In genomic region chr11:128627666-128628342, GRCh38 we compare ENCODE assay signal across 9 cellular contexts. TPM values are rescaled to one million over a fixed set of nuclear protein-coding genes. Genes with fewer than 3 reads are reported as not detected.
A peak's percentile ranks its signal among the peaks of the same experiment; 100 is the strongest.
DNase-seq lines count a peak whose midpoint lies in the region; ATAC-seq and TF ChIP-seq lines count a peak whose summit lies in the region.
"Had no signal": no experiment of that assay in that cellular context is flagged by ENCODE, and none has a peak within 500 bp of the region (broad histone marks: within the 10 kb centered on the region; RNA-seq: fewer than 3 reads in every experiment).

No MANE protein-coding gene starts in this region.

- no peaks in the 10 kb centered on the region for H3K27me3 Mint-ChIP-seq in activated CD4-positive, alpha-beta T cell treated with anti-CD3 and anti-CD28 coated beads, Interleukin-2, amount 10 ng/mL, durations not matched to agents 7 days and 5 days
- H3K27me3 Mint-ChIP-seq in activated naive CD4-positive, alpha-beta T cell treated with anti-CD3 and anti-CD28 coated beads, Interleukin-2, amount 10 ng/mL, durations not matched to agents 7 days and 5 days = no peaks in the 10 kb centered on the region

- TF ChIP-seq CTCF in transverse colon (IDR thresholded peaks at IDR 0.05) = no peak

- H3K4me1 Mint-ChIP-seq in activated CD4-positive, alpha-beta T cell treated with anti-CD3 and anti-CD28 coated beads, Interleukin-2, amount 10 ng/mL, durations not matched to agents 7 days and 5 days = peaks cover 95% of the 10 kb centered on the region
- H3K4me1 Mint-ChIP-seq in activated naive CD4-positive, alpha-beta T cell treated with anti-CD3 and anti-CD28 coated beads, Interleukin-2, amount 10 ng/mL, durations not matched to agents 7 days and 5 days = peaks cover 93% of the 10 kb centered on the region
- peaks cover 97% of the 10 kb centered on the region for H3K4me1 Mint-ChIP-seq in stimulated activated effector memory CD8-positive, alpha-beta T cell treated with anti-CD3 and anti-CD28 coated beads, Interleukin-12 subunit alpha, Interleukin-12 subunit beta, amount 100 ng/mL, for 72 hours

- H3K4me3 Mint-ChIP-seq in activated CD4-positive, alpha-beta T cell treated with anti-CD3 and anti-CD28 coated beads, Interleukin-2, amount 10 ng/mL, durations not matched to agents 7 days and 5 days = peak overlapping the region; percentile 48
- H3K4me3 Mint-ChIP-seq in activated naive CD4-positive, alpha-beta T cell treated with anti-CD3 and anti-CD28 coated beads, Interleukin-2, amount 10 ng/mL, durations not matched to agents 7 days and 5 days = peak overlapping the region; percentile 52
- peak overlapping the region; percentile 68 for H3K4me3 Mint-ChIP-seq in stimulated activated effector memory CD8-positive, alpha-beta T cell treated with anti-CD3 and anti-CD28 coated beads, Interleukin-12 subunit alpha, Interleukin-12 subunit beta, amount 100 ng/mL, for 72 hours
- H3K4me3 Mint-ChIP-seq: brain had no signal

- TF ChIP-seq EP300 in transverse colon (IDR thresholded peaks at IDR 0.05; ENCODE audit: low read depth) = no peak

- peak; percentile 47 for ATAC-seq in HG02943 (IDR thresholded peaks at IDR 0.05; ENCODE audit: low read depth, unreplicated experiment)
- ATAC-seq in stimulated activated effector memory CD8-positive, alpha-beta T cell treated with anti-CD3 and anti-CD28 coated beads, Interleukin-12 subunit alpha, Interleukin-12 subunit beta, amount 100 ng/mL, for 72 hours = peak; percentile 65

- intact Hi-C loops in transverse colon (cut with DNase I; ENCODE audit: low total_unique reads) = no loop called here

- H3K27ac ChIP-seq in transverse colon = peak overlapping the region in 2 of 4 donors; percentile 3 to 20

- DNase-seq in activated CD4-positive, alpha-beta T cell treated with anti-CD3 and anti-CD28 coated beads, Interleukin-2, amount 10 ng/mL, durations not matched to agents 7 days and 5 days = peak; percentile 43
- DNase-seq in activated CD4-positive, alpha-beta T cell treated with anti-CD3 and anti-CD28 coated beads for 4 hours = no peak
- peak; percentile 53 for DNase-seq in activated naive CD4-positive, alpha-beta T cell treated with anti-CD3 and anti-CD28 coated beads, Interleukin-2, amount 10 ng/mL, durations not matched to agents 7 days and 5 days
- peak in 1 of 2 donors; percentile 71 for DNase-seq in stimulated activated effector memory CD8-positive, alpha-beta T cell treated with anti-CD3 and anti-CD28 coated beads, Interleukin-12 subunit alpha, Interleukin-12 subunit beta, amount 100 ng/mL, for 72 hours (ENCODE audit: low spot score in 2 of 2)
- DNase-seq in effector CD4-positive, alpha-beta T cell = no peak
- DNase-seq in NCI-H2029 treated with DMSO at 0.1 percent for 48 hours (lab: John Stamatoyannopoulos, UW) (no peak), transverse colon (no peak)

- WGBS in transverse colon (ENCODE audit: low coverage in 1 of 2), 2 donors = 88% methylated on average over 7 of the region's 7 CpGs; no CpG with 5 or more reads in 1 of the 2 donors

- H3K9me3 ChIP-seq in transverse colon = no peaks in the 10 kb centered on the region

- no peak for TF ChIP-seq POLR2A in transverse colon (IDR thresholded peaks at IDR 0.05)

- peaks cover 0 to 38% (median 10%) of the 10 kb centered on the region in 4 donors for H3K4me1 ChIP-seq in transverse colon

- no peaks in the 10 kb centered on the region for H3K27me3 ChIP-seq in transverse colon

- H3K36me3 ChIP-seq in transverse colon = no peaks in the 10 kb centered on the region

- in situ Hi-C loops in transverse colon (cut with MboI; ENCODE audit: low pct_ligation_motif_present in 1 of 4, low pct_unique_long_range_greater_than_20kb in 1 of 4, low sequenced_read_pairs in 3 of 4) = loop anchor here in 3 of 4 donors (5.0 to 25.0 kb wide), 4 partner anchors 209 to 591 kb away; no protein-coding TSS in a partner anchor

- peaks cover 8% of the 10 kb centered on the region for H3K36me3 Mint-ChIP-seq in activated CD4-positive, alpha-beta T cell treated with anti-CD3 and anti-CD28 coated beads, Interleukin-2, amount 10 ng/mL, durations not matched to agents 7 days and 5 days (ENCODE audit: low read depth)
- H3K36me3 Mint-ChIP-seq in activated naive CD4-positive, alpha-beta T cell treated with anti-CD3 and anti-CD28 coated beads, Interleukin-2, amount 10 ng/mL, durations not matched to agents 7 days and 5 days = peaks cover 4% of the 10 kb centered on the region
- peaks cover 11% of the 10 kb centered on the region for H3K36me3 Mint-ChIP-seq in stimulated activated effector memory CD8-positive, alpha-beta T cell treated with anti-CD3 and anti-CD28 coated beads, Interleukin-12 subunit alpha, Interleukin-12 subunit beta, amount 100 ng/mL, for 72 hours
- H3K36me3 Mint-ChIP-seq: brain had no signal

- no peaks in the 10 kb centered on the region for H3K9me3 Mint-ChIP-seq in activated CD4-positive, alpha-beta T cell treated with anti-CD3 and anti-CD28 coated beads, Interleukin-2, amount 10 ng/mL, durations not matched to agents 7 days and 5 days
- no peaks in the 10 kb centered on the region for H3K9me3 Mint-ChIP-seq in activated naive CD4-positive, alpha-beta T cell treated with anti-CD3 and anti-CD28 coated beads, Interleukin-2, amount 10 ng/mL, durations not matched to agents 7 days and 5 days
- H3K9me3 Mint-ChIP-seq in stimulated activated effector memory CD8-positive, alpha-beta T cell treated with anti-CD3 and anti-CD28 coated beads, Interleukin-12 subunit alpha, Interleukin-12 subunit beta, amount 100 ng/mL, for 72 hours = no peaks in the 10 kb centered on the region
- H3K9me3 Mint-ChIP-seq: brain had no signal

- H3K27ac Mint-ChIP-seq in activated CD4-positive, alpha-beta T cell treated with anti-CD3 and anti-CD28 coated beads, Interleukin-2, amount 10 ng/mL, durations not matched to agents 7 days and 5 days = peak overlapping the region; percentile 71
- peak overlapping the region; percentile 80 for H3K27ac Mint-ChIP-seq in activated naive CD4-positive, alpha-beta T cell treated with anti-CD3 and anti-CD28 coated beads, Interleukin-2, amount 10 ng/mL, durations not matched to agents 7 days and 5 days
- H3K27ac Mint-ChIP-seq in stimulated activated effector memory CD8-positive, alpha-beta T cell treated with anti-CD3 and anti-CD28 coated beads, Interleukin-12 subunit alpha, Interleukin-12 subunit beta, amount 100 ng/mL, for 72 hours = peak overlapping the region; percentile 95
- H3K27ac Mint-ChIP-seq: brain had no signal

- POLR2A ChIA-PET in activated CD4-positive, alpha-beta T cell treated with anti-CD3 and anti-CD28 coated beads, Interleukin-2, amount 10 ng/mL, durations not matched to agents 7 days and 5 days (lab: Charles Lee) = interaction anchor here (0.6 to 1.5 kb wide), 5 partner anchors 36 to 126 kb away, joined by 3 to 8 read pairs (median 4); no protein-coding TSS in a partner anchor

- H3K4me3 ChIP-seq in transverse colon = no peak overlapping the region

- CTCF ChIA-PET in activated CD4-positive, alpha-beta T cell treated with anti-CD3 and anti-CD28 coated beads, Interleukin-2, amount 10 ng/mL, durations not matched to agents 7 days and 5 days (lab: Charles Lee) = interaction anchor here (0.7 to 6.6 kb wide), 12 partner anchors 9 to 589 kb away, joined by 3 to 48 read pairs (median 4); no protein-coding TSS in a partner anchor
- CTCF ChIA-PET in activated naive CD4-positive, alpha-beta T cell treated with anti-CD3 and anti-CD28 coated beads, Interleukin-2, amount 10 ng/mL, durations not matched to agents 7 days and 5 days (lab: Charles Lee) = interaction anchor here (0.7 to 7.9 kb wide), 24 partner anchors 16 to 456 kb away, joined by 3 to 149 read pairs (median 4); partner anchors contain the start of gene ETS1

RNA-seq across cellular contexts. Expression of gene ETS1, which starts 40.4 kb away (rescaled TPM):
- total RNA-seq in activated CD4-positive, alpha-beta T cell treated with anti-CD3 and anti-CD28 coated beads, Interleukin-2, amount 10 ng/mL, durations not matched to agents 7 days and 5 days = 100 to 1,000 TPM; 580 to 648 TPM
- total RNA-seq in transverse colon = 10 to 100 TPM; 23.6 to 56.7 (median 29.2) TPM

Comparison
In these comparisons a context has a peak if more than half of its experiments do, and no peak if none do; other contexts are left out.
1. DNase-seq: peak in activated CD4-positive, alpha-beta T cell treated with anti-CD3 and anti-CD28 coated beads, Interleukin-2, amount 10 ng/mL, durations not matched to agents 7 days and 5 days (single experiment) and activated naive CD4-positive, alpha-beta T cell treated with anti-CD3 and anti-CD28 coated beads, Interleukin-2, amount 10 ng/mL, durations not matched to agents 7 days and 5 days (single experiment); none in activated CD4-positive, alpha-beta T cell treated with anti-CD3 and anti-CD28 coated beads for 4 hours (0 of 2), effector CD4-positive, alpha-beta T cell (single experiment), NCI-H2029 treated with DMSO at 0.1 percent for 48 hours (single experiment) and transverse colon (single experiment).
2. RNA of gene ETS1, which starts 40.4 kb away (total RNA-seq): 580 to 648 TPM in activated CD4-positive, alpha-beta T cell treated with anti-CD3 and anti-CD28 coated beads, Interleukin-2, amount 10 ng/mL, durations not matched to agents 7 days and 5 days; 23.6 to 56.7 TPM in transverse colon; every median in the first group is over 10 times any median in the second.
3. Peak in every context shown above with its lines, with median percentiles within 50 percentile points of each other: H3K27ac Mint-ChIP-seq and H3K4me3 Mint-ChIP-seq.